Comparison of ENCODE assay signal across 15 cellular contexts in genomic region chr11:9249252-9249651, GRCh38.
"Had no signal": no experiment of that assay in that cellular context is flagged by ENCODE, and none has a peak within 500 bp of the region (broad histone marks: within the 10 kb centered on the region; RNA-seq: fewer than 3 reads in every experiment).

No MANE protein-coding gene starts in this region.

- ATAC-seq: heart right ventricle had no signal

- H3K36me3 Mint-ChIP-seq: natural killer cell had no signal

- H3K4me2 ChIP-seq: neural progenitor cell had no signal

- H3K27me3 ChIP-seq: heart right ventricle, neural progenitor cell, ovary, right atrium auricular region had no signal

- H3K9me3 ChIP-seq: heart right ventricle, ovary, right atrium auricular region had no signal

- DNase-seq: effector CD4-positive, alpha-beta T cell; heart right ventricle; hypothalamus; kidney glomerular epithelial cell; mammary epithelial cell; natural killer cell; nucleus accumbens; ovary; small intestine; stimulated activated CD4-positive, alpha-beta T cell treated with anti-CD3 and anti-CD28 coated beads, Interleukin-12 subunit alpha, Interleukin-12 subunit beta, amount 100 ng/mL, for 4 hours; stimulated activated naive CD4-positive, alpha-beta T cell treated with Interleukin-2 at 50 U/mL for 16 hours; trophoblast cell had no signal

- H3K27ac Mint-ChIP-seq: neural progenitor cell had no signal

- H3K4me3 Mint-ChIP-seq: neural progenitor cell had no signal

- H3K27ac ChIP-seq: coronary artery, ovary, right atrium auricular region had no signal

- H3K4me3 ChIP-seq: coronary artery, heart right ventricle, neural progenitor cell, ovary, right atrium auricular region had no signal

- H3K9ac ChIP-seq: neural progenitor cell had no signal

- H3K9me3 Mint-ChIP-seq: natural killer cell had no signal

- H2AFZ ChIP-seq: neural progenitor cell had no signal

- H3K36me3 ChIP-seq: neural progenitor cell, ovary, right atrium auricular region had no signal
